15 cellular contexts compared by ENCODE assay signal in genomic region chr14:49858383-49858782, GRCh38. TPM values are rescaled to one million over a fixed set of nuclear protein-coding genes. Genes with fewer than 3 reads are reported as not detected.
A peak's percentile ranks its signal among the peaks of the same experiment; 100 is the strongest.
DNase-seq lines count a peak whose midpoint lies in the region; ATAC-seq and TF ChIP-seq lines count a peak whose summit lies in the region.
"Had no signal": no experiment of that assay in that cellular context is flagged by ENCODE, and none has a peak within 500 bp of the region (broad histone marks: within the 10 kb centered on the region; RNA-seq: fewer than 3 reads in every experiment).

No MANE protein-coding gene starts in this region.

- H3K4me3 Mint-ChIP-seq in activated B cell treated with CpG ODN at 0.5 μM for 24 hours: no peak overlapping the region
- H3K4me3 Mint-ChIP-seq in T-helper 2 cell treated with Interferon-gamma antibody and Interleukin-4, amounts not matched to agents 5 μg/mL and 100 μg/mL, for 36 hours: no peak overlapping the region
- H3K4me3 Mint-ChIP-seq: activated T-cell treated with anti-CD3 and anti-CD28 coated beads, Interleukin-2, amount 50 U/mL, for 4 hours; endodermal cell had no signal

- peaks cover 2% of the 10 kb centered on the region for H3K9me3 Mint-ChIP-seq in activated B cell treated with CpG ODN at 0.5 μM for 24 hours
- no peaks in the 10 kb centered on the region for H3K9me3 Mint-ChIP-seq in T-helper 2 cell treated with Interferon-gamma antibody and Interleukin-4, amounts not matched to agents 5 μg/mL and 100 μg/mL, for 36 hours
- H3K9me3 Mint-ChIP-seq: activated T-cell treated with anti-CD3 and anti-CD28 coated beads, Interleukin-2, amount 50 U/mL, for 4 hours; endodermal cell had no signal

- peaks cover 2% of the 10 kb centered on the region for H3K27me3 Mint-ChIP-seq in activated B cell treated with CpG ODN at 0.5 μM for 24 hours
- H3K27me3 Mint-ChIP-seq in T-helper 2 cell treated with Interferon-gamma antibody and Interleukin-4, amounts not matched to agents 5 μg/mL and 100 μg/mL, for 36 hours (ENCODE audit: low read depth): peaks cover 4% of the 10 kb centered on the region

- POLR2A ChIA-PET in activated B cell treated with CpG ODN at 0.5 μM for 24 hours (lab: Charles Lee): interaction anchor here (0.7 to 1.9 kb wide), 12 partner anchors 9 to 272 kb away, joined by 3 to 15 read pairs (median 6); partner anchors contain the start of gene ARF6

- H3K36me3 Mint-ChIP-seq in activated B cell treated with CpG ODN at 0.5 μM for 24 hours (ENCODE audit: low read depth): peaks cover 17% of the 10 kb centered on the region
- H3K36me3 Mint-ChIP-seq in T-helper 2 cell treated with Interferon-gamma antibody and Interleukin-4, amounts not matched to agents 5 μg/mL and 100 μg/mL, for 36 hours (ENCODE audit: low read depth): no peaks in the 10 kb centered on the region

- CTCF ChIA-PET in activated B cell treated with CpG ODN at 0.5 μM for 24 hours (lab: Charles Lee): interaction anchor here (1.7 to 2.2 kb wide), 3 partner anchors 21 to 246 kb away, joined by 5 to 10 read pairs (median 6); no protein-coding TSS in a partner anchor

- H3K4me1 Mint-ChIP-seq in activated B cell treated with CpG ODN at 0.5 μM for 24 hours: peaks cover 45% of the 10 kb centered on the region
- peaks cover 24% of the 10 kb centered on the region for H3K4me1 Mint-ChIP-seq in T-helper 2 cell treated with Interferon-gamma antibody and Interleukin-4, amounts not matched to agents 5 μg/mL and 100 μg/mL, for 36 hours (ENCODE audit: low read depth)

- no peaks in the 10 kb centered on the region for H3K36me3 ChIP-seq in BLaER1 treated with 17β-estradiol and CSF1 and Interleukin-3, amounts not matched to agents 10 nM and 100 nM
- H3K36me3 ChIP-seq: left lung had no signal

- no peaks in the 10 kb centered on the region for H3K27me3 ChIP-seq in BLaER1 treated with 17β-estradiol and CSF1 and Interleukin-3, amounts not matched to agents 10 nM and 100 nM
- H3K27me3 ChIP-seq: left lung had no signal

- TF ChIP-seq CTCF in activated B cell treated with CpG ODN at 0.5 μM for 24 hours (IDR thresholded peaks at IDR 0.05): no peak

- intact Hi-C loops in activated B cell treated with CpG ODN at 0.5 μM for 24 hours (cut with micrococcal nuclease): loop anchor here (10.0 kb wide), 1 partner anchor 896 kb away; no protein-coding TSS in a partner anchor

- H3K4me3 ChIP-seq in BLaER1 treated with 17β-estradiol and CSF1 and Interleukin-3, amounts not matched to agents 10 nM and 100 nM: no peak overlapping the region
- H3K4me3 ChIP-seq: left lung had no signal

- ATAC-seq in activated B cell treated with CpG ODN at 0.5 μM for 24 hours (ENCODE audit: low read depth): no peak
- ATAC-seq in HG03442 (IDR thresholded peaks at IDR 0.05; ENCODE audit: unreplicated experiment): no peak
- ATAC-seq: activated CD4-positive, CD25-positive, alpha-beta regulatory T cell treated with anti-CD3 and anti-CD28 coated beads, Interleukin-2, amount 50 U/mL, for 24 hours; activated T-cell treated with anti-CD3 and anti-CD28 coated beads, Interleukin-2, amount 50 U/mL, for 4 hours; left lung had no signal

- DNase-seq in NCI-H2196 (lab: John Stamatoyannopoulos, UW; ENCODE audit: unreplicated experiment) (peak; percentile 6), NCI-H2196 treated with DMSO at 0.1 percent for 48 hours (lab: John Stamatoyannopoulos, UW; ENCODE audit: unreplicated experiment) (no peak), NCI-H82 (lab: John Stamatoyannopoulos, UW) (peak; percentile 72), activated B cell treated with CpG ODN at 0.5 μM for 24 hours (no peak), epidermal melanocyte (ENCODE audit: insufficient read length, low spot score) (no peak)
- no peak for DNase-seq in T-helper 2 cell treated with Interferon-gamma antibody and Interleukin-4, amounts not matched to agents 5 μg/mL and 100 μg/mL, for 36 hours (ENCODE audit: low spot score)
- DNase-seq: activated T-cell treated with anti-CD3 and anti-CD28 coated beads, Interleukin-2, amount 50 U/mL, for 4 hours; cerebellar nuclear complex; COR-L47; endodermal cell; left lung; NCI-H187 treated with DMSO at 0.1 percent for 48 hours had no signal

- peaks cover 31 to 43% (median 35%) of the 10 kb centered on the region in 10 experiments for H3K4me1 ChIP-seq in BLaER1 treated with 17β-estradiol and CSF1 and Interleukin-3, amounts not matched to agents 10 nM and 100 nM

- peaks cover 0 to 17% (median 11%) of the 10 kb centered on the region in 11 experiments; a peak in 16 of 22 replicates for H3K9me3 ChIP-seq in BLaER1 treated with 17β-estradiol and CSF1 and Interleukin-3, amounts not matched to agents 10 nM and 100 nM (replicated peaks in 1 of 11)
- H3K9me3 ChIP-seq: left lung had no signal

- H3K27ac Mint-ChIP-seq in activated B cell treated with CpG ODN at 0.5 μM for 24 hours: peak overlapping the region; percentile 18
- H3K27ac Mint-ChIP-seq in T-helper 2 cell treated with Interferon-gamma antibody and Interleukin-4, amounts not matched to agents 5 μg/mL and 100 μg/mL, for 36 hours: no peak overlapping the region
- H3K27ac Mint-ChIP-seq: endodermal cell had no signal

- peak overlapping the region; percentile 52 to 86 (median 70); a peak in 17 of 22 replicates for H3K4me2 ChIP-seq in BLaER1 treated with 17β-estradiol and CSF1 and Interleukin-3, amounts not matched to agents 10 nM and 100 nM

- H3K9ac ChIP-seq in BLaER1 treated with 17β-estradiol and CSF1 and Interleukin-3, amounts not matched to agents 10 nM and 100 nM: no peak overlapping the region; a peak in 1 of 22 replicates

- H4K20me1 ChIP-seq in BLaER1 treated with 17β-estradiol and CSF1 and Interleukin-3, amounts not matched to agents 10 nM and 100 nM: no peaks in the 10 kb centered on the region

- H3K27ac ChIP-seq in BLaER1 treated with 17β-estradiol and CSF1 and Interleukin-3, amounts not matched to agents 10 nM and 100 nM: peak overlapping the region in 10 of 11 experiments; percentile 8 to 75 (median 63); a peak in 12 of 22 replicates
- H3K27ac ChIP-seq: left lung had no signal

RNA-seq across cellular contexts. Expression of gene NEMF, which starts 5.8 kb away (rescaled TPM):
- total RNA-seq in activated B cell treated with CpG ODN at 0.5 μM for 24 hours: 99.1 and 110 TPM in 2 replicates

RNA-seq across cellular contexts. Expression of gene ARF6, which starts 34.5 kb away (rescaled TPM):
- 136 and 142 TPM in 2 replicates for total RNA-seq in activated B cell treated with CpG ODN at 0.5 μM for 24 hours

Comparison
In these comparisons a context has a peak if more than half of its experiments do, and no peak if none do; other contexts are left out.
1. DNase-seq: peak in NCI-H2196 (single experiment) and NCI-H82 (single experiment); none in NCI-H2196 treated with DMSO at 0.1 percent for 48 hours (single experiment), activated B cell treated with CpG ODN at 0.5 μM for 24 hours (single experiment), epidermal melanocyte (single experiment) and T-helper 2 cell treated with Interferon-gamma antibody and Interleukin-4, amounts not matched to agents 5 μg/mL and 100 μg/mL, for 36 hours (single experiment).